In the genomic region with DNA sequence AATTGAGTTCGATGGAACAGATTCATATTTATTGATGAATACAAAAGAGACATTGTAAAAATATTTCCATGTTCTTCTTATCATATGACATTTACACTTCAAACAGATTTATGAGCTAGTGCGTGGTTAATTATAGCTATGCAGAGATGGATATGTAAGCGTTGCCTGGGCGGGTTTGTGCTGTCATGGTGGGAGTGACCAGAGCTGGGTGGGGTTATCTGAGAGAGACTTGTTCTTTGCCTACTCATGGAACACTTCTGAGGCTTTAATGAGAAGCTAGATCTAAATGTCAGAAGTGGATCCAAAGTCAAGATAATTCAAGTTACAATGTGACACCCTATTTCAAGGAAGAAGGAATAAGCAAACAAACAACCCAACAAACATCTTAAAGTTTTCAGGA, we compare ENCODE assay signal across 24 cellular contexts.
DNase-seq lines count a peak whose midpoint lies in the region; ATAC-seq and TF ChIP-seq lines count a peak whose summit lies in the region.
"Had no signal": no experiment of that assay in that cellular context is flagged by ENCODE, and none has a peak within 500 bp of the region (broad histone marks: within the 10 kb centered on the region; RNA-seq: fewer than 3 reads in every experiment).

No MANE protein-coding gene starts in this region.

- H3K4me1 Mint-ChIP-seq in MCF 10A (ENCODE audit: insufficient read depth, unreplicated experiment): peaks cover 10% of the 10 kb centered on the region
- H3K4me1 Mint-ChIP-seq in stimulated activated naive B cell treated with anti-CD40 and anti-IgM and Interleukin-4, amounts not matched to agents 10 μg/mL and 1 μg/mL and 100 μg/mL, for 72 hours: peaks cover 26 to 57% of the 10 kb centered on the region in 2 donors
- H3K4me1 Mint-ChIP-seq: CD4-positive, CD25-positive, alpha-beta regulatory T cell; T-cell had no signal

- no peaks in the 10 kb centered on the region for H3K9me3 Mint-ChIP-seq in MCF 10A (ENCODE audit: unreplicated experiment)
- no peaks in the 10 kb centered on the region for H3K9me3 Mint-ChIP-seq in stimulated activated naive B cell treated with anti-CD40 and anti-IgM and Interleukin-4, amounts not matched to agents 10 μg/mL and 1 μg/mL and 100 μg/mL, for 72 hours
- H3K9me3 Mint-ChIP-seq: neural crest cell, T-cell had no signal

- 24% methylated on average over 4 of the region's 4 CpGs for WGBS in mammary epithelial cell (ENCODE audit: low coverage, missing lambda C conversion rate)

- TF ChIP-seq POLR2A in breast epithelium (IDR thresholded peaks at IDR 0.05): no peak

- H3K4me1 ChIP-seq in breast epithelium (no peaks in the 10 kb centered on the region), mammary epithelial cell (ENCODE audit: insufficient read depth, low read length) (peaks cover 23% of the 10 kb centered on the region)
- H3K4me1 ChIP-seq: stomach, uterus had no signal

- no peaks in the 10 kb centered on the region for H3K27me3 ChIP-seq in breast epithelium
- H3K27me3 ChIP-seq in mammary epithelial cell (ENCODE audit: insufficient read depth, low read length): no peaks in the 10 kb centered on the region
- H3K27me3 ChIP-seq: cardiac muscle cell, stomach, uterus had no signal

- TF ChIP-seq CTCF in MCF 10A (IDR thresholded peaks at IDR 0.05; ENCODE audit: unreplicated experiment): no peak
- no peak for TF ChIP-seq CTCF in breast epithelium (IDR thresholded peaks at IDR 0.05)
- TF ChIP-seq CTCF in mammary epithelial cell (conservative IDR thresholded peaks at IDR 0.05 in 1 of 2, IDR thresholded peaks at IDR 0.05 in 1 of 2; ENCODE audit: extremely low read depth in 1 of 2, insufficient read depth in 1 of 2, low read depth in 1 of 2, low read length in 2 of 2): no peak

- no peaks in the 10 kb centered on the region for H3K36me3 ChIP-seq in breast epithelium
- no peaks in the 10 kb centered on the region for H3K36me3 ChIP-seq in mammary epithelial cell (ENCODE audit: insufficient read depth, low read length)
- H3K36me3 ChIP-seq: cardiac muscle cell, stomach, uterus had no signal

- in situ Hi-C loops in mammary epithelial cell (cut with MboI; ENCODE audit: low sequenced_read_pairs in 2 of 2): no loop called here

- DNase-seq in MCF 10A (ENCODE audit: unreplicated experiment) (no peak), breast epithelium (ENCODE audit: low spot score in 2 of 2) (no peak), NOMO-1 (lab: John Stamatoyannopoulos, UW; ENCODE audit: unreplicated experiment in 2 of 2) (peak; percentile 79 to 90), mammary epithelial cell (no peak)
- no peak for DNase-seq in stimulated activated naive B cell treated with anti-CD40 and anti-IgM and Interleukin-4, amounts not matched to agents 10 μg/mL and 1 μg/mL and 100 μg/mL, for 72 hours
- no peak for DNase-seq in activated naive CD4-positive, alpha-beta T cell (lab: John Stamatoyannopoulos, UW)
- no peak for DNase-seq in stimulated activated CD4-positive, alpha-beta T cell treated with anti-CD3 and anti-CD28 coated beads, Interleukin-2, amount 100 ng/mL, for 24 hours
- DNase-seq: activated CD4-positive, alpha-beta T cell treated with anti-CD3 and anti-CD28 coated beads, Interleukin-2, amount 50 U/mL, for 1 hour; activated CD8-positive, alpha-beta memory T cell treated with anti-CD3 and anti-CD28 coated beads, Interleukin-2, amount 50 U/mL, for 4 hours; activated gamma-delta T cell; CD4-positive, CD25-positive, alpha-beta regulatory T cell; midbrain; MM.1S; NCI-H2081 treated with DMSO at 0.1 percent for 48 hours; NCI-H524 treated with DMSO at 0.1 percent for 48 hours; stimulated activated CD4-positive, alpha-beta T cell treated with anti-CD3 and anti-CD28 coated beads, Interleukin-4, amount 100 ng/mL, for 1 hour; stomach; T-cell; uterus had no signal

- CTCF ChIA-PET in MCF 10A (lab: Yijun Ruan, JAX): no interaction called here
- CTCF ChIA-PET in mammary epithelial cell (lab: Charles Lee; ENCODE audit: low non-redundant PET): no interaction called here

- no peaks in the 10 kb centered on the region for H3K27me3 Mint-ChIP-seq in MCF 10A (ENCODE audit: insufficient read depth, unreplicated experiment)
- H3K27me3 Mint-ChIP-seq in stimulated activated naive B cell treated with anti-CD40 and anti-IgM and Interleukin-4, amounts not matched to agents 10 μg/mL and 1 μg/mL and 100 μg/mL, for 72 hours: no peaks in the 10 kb centered on the region

- H3K4me2 ChIP-seq in mammary epithelial cell (ENCODE audit: insufficient read depth, low read depth, low read length): peak overlapping the region; percentile 10

- H3K27ac ChIP-seq in breast epithelium (no peak overlapping the region), mammary epithelial cell (ENCODE audit: insufficient read depth, low read depth, low read length) (peak overlapping the region; percentile 22)
- H3K27ac ChIP-seq: cardiac muscle cell, epithelial cell of prostate, RWPE1, stomach, uterus had no signal

- H3K4me3 Mint-ChIP-seq in MCF 10A (ENCODE audit: unreplicated experiment): no peak overlapping the region
- no peak overlapping the region for H3K4me3 Mint-ChIP-seq in stimulated activated naive B cell treated with anti-CD40 and anti-IgM and Interleukin-4, amounts not matched to agents 10 μg/mL and 1 μg/mL and 100 μg/mL, for 72 hours
- H3K4me3 Mint-ChIP-seq: CD4-positive, CD25-positive, alpha-beta regulatory T cell; neural crest cell; T-cell had no signal

- H3K4me3 ChIP-seq in breast epithelium (no peak overlapping the region), mammary epithelial cell (replicated peaks in 1 of 3; ENCODE audit: insufficient read depth in 1 of 3, low read depth in 2 of 3, low read length in 3 of 3) (no peak overlapping the region)
- H3K4me3 ChIP-seq: cardiac muscle cell, stomach, uterus had no signal

- no peaks in the 10 kb centered on the region for H3K9me3 ChIP-seq in breast epithelium
- no peaks in the 10 kb centered on the region for H3K9me3 ChIP-seq in mammary epithelial cell (replicated peaks; ENCODE audit: insufficient read depth, low read length)
- H3K9me3 ChIP-seq: stomach, uterus had no signal

- no peak for ATAC-seq in stimulated activated naive B cell treated with anti-CD40 and anti-IgM and Interleukin-4, amounts not matched to agents 10 μg/mL and 1 μg/mL and 100 μg/mL, for 72 hours (replicated peaks)
- no peak for ATAC-seq in HG03354 (IDR thresholded peaks at IDR 0.05; ENCODE audit: poor library complexity, severe bottlenecking, unreplicated experiment)
- ATAC-seq: T-cell had no signal

- H2AFZ ChIP-seq in mammary epithelial cell (ENCODE audit: low read depth, low read length): peak overlapping the region; percentile 74

- dilution Hi-C loops in mammary epithelial cell (cut with HindIII; ENCODE audit: low sequenced_read_pairs): no loop called here

- H3K27ac Mint-ChIP-seq in MCF 10A (ENCODE audit: low read depth, unreplicated experiment): peak overlapping the region; percentile 1
- H3K27ac Mint-ChIP-seq in stimulated activated naive B cell treated with anti-CD40 and anti-IgM and Interleukin-4, amounts not matched to agents 10 μg/mL and 1 μg/mL and 100 μg/mL, for 72 hours: peak overlapping the region; percentile 40
- H3K27ac Mint-ChIP-seq: CD4-positive, CD25-positive, alpha-beta regulatory T cell; T-cell had no signal

- no peaks in the 10 kb centered on the region for H3K79me2 ChIP-seq in mammary epithelial cell (ENCODE audit: insufficient read depth, low read length)

- no peak overlapping the region for H3K9ac ChIP-seq in mammary epithelial cell (ENCODE audit: insufficient read depth, low read length)

- H4K20me1 ChIP-seq in mammary epithelial cell (ENCODE audit: insufficient read depth, low read length): no peaks in the 10 kb centered on the region

- intact Hi-C loops in MCF 10A (cut with micrococcal nuclease): loop anchor here (5.0 kb wide), 1 partner anchor 1185 kb away; no protein-coding TSS in a partner anchor
- intact Hi-C loops in breast epithelium (cut with DNase I; ENCODE audit: low total_unique reads): no loop called here
- intact Hi-C loops in mammary epithelial cell (cut with micrococcal nuclease): no loop called here

- BruUV-seq in MCF 10A (replicated peaks; lab: Mats Ljungman, UMichigan) (no TSS peak), mammary epithelial cell (replicated peaks; lab: Mats Ljungman, UMichigan) (no TSS peak)

- no peaks in the 10 kb centered on the region for H3K36me3 Mint-ChIP-seq in MCF 10A (ENCODE audit: insufficient read depth, unreplicated experiment)
- H3K36me3 Mint-ChIP-seq in stimulated activated naive B cell treated with anti-CD40 and anti-IgM and Interleukin-4, amounts not matched to agents 10 μg/mL and 1 μg/mL and 100 μg/mL, for 72 hours: no peaks in the 10 kb centered on the region
- H3K36me3 Mint-ChIP-seq: CD4-positive, CD25-positive, alpha-beta regulatory T cell; T-cell had no signal

- POLR2A ChIA-PET in MCF 10A (lab: Yijun Ruan, JAX): interaction anchor here (1.2 to 2.3 kb wide), 3 partner anchors 19 to 59 kb away, joined by 3 to 18 read pairs (median 3); no protein-coding TSS in a partner anchor

Comparison
In these comparisons a context has a peak if more than half of its experiments do, and no peak if none do; other contexts are left out.
1. DNase-seq: peak in NOMO-1 (2 of 2); none in MCF 10A (single experiment), breast epithelium (0 of 2), mammary epithelial cell (single experiment), stimulated activated naive B cell treated with anti-CD40 and anti-IgM and Interleukin-4, amounts not matched to agents 10 μg/mL and 1 μg/mL and 100 μg/mL, for 72 hours (single experiment), activated naive CD4-positive, alpha-beta T cell (0 of 4) and stimulated activated CD4-positive, alpha-beta T cell treated with anti-CD3 and anti-CD28 coated beads, Interleukin-2, amount 100 ng/mL, for 24 hours (0 of 2).